In genomic region chr2:38075436-38076249, GRCh38 we compare ENCODE assay signal across 9 cellular contexts. TPM values are rescaled to one million over a fixed set of nuclear protein-coding genes. Genes with fewer than 3 reads are reported as not detected.
DNase-seq lines count a peak whose midpoint lies in the region; ATAC-seq and TF ChIP-seq lines count a peak whose summit lies in the region.
"Had no signal": no experiment of that assay in that cellular context is flagged by ENCODE, and none has a peak within 500 bp of the region (broad histone marks: within the 10 kb centered on the region; RNA-seq: fewer than 3 reads in every experiment).

TSS of gene CYP1B1 (minus strand) at chr2:38076151. CDS start at chr2:38075388, 763 bp downstream.

- H3K4me1 ChIP-seq in neuron (ENCODE audit: insufficient read depth, low read length), result peaks cover 4% of the 10 kb centered on the region

- H3K27me3 ChIP-seq in BJ (ENCODE audit: control insufficient read depth, insufficient read depth, low read length) (peaks cover 25% of the 10 kb centered on the region), neuron (ENCODE audit: insufficient read depth, low read length) (peaks cover 24% of the 10 kb centered on the region)

- peaks cover 9 to 26% (median 25%) of the 10 kb centered on the region in 3 donors for H3K4me1 Mint-ChIP-seq in T-cell

- TF ChIP-seq CTCF in BJ (IDR thresholded peaks at IDR 0.05; ENCODE audit: insufficient read depth, low read depth, low read length), result no peak
- TF ChIP-seq CTCF in fibroblast of mammary gland (conservative IDR thresholded peaks at IDR 0.05; ENCODE audit: control insufficient read depth, insufficient read depth, low read depth, low read length), result no peak

- H3K9me3 Mint-ChIP-seq in T-cell, result no peaks in the 10 kb centered on the region

- H3K4me3 ChIP-seq in BJ (ENCODE audit: low read depth, low read length) (peak within 1 kb of the TSS; percentile 46), fibroblast of mammary gland (ENCODE audit: control insufficient read depth, low read depth, low read length) (peak within 1 kb of the TSS; percentile 53), neuron (ENCODE audit: low read length) (peak within 1 kb of the TSS; percentile 56)

- DNase-seq in BJ (ENCODE audit: low read depth) (no peak), T-cell (no peak), fibroblast of mammary gland (ENCODE audit: low read depth) (no peak), NCI-H1092 (lab: John Stamatoyannopoulos, UW) (no peak)

- H3K27me3 Mint-ChIP-seq in T-cell, result peaks cover 53 to 69% of the 10 kb centered on the region in 2 donors

- H3K9me3 ChIP-seq in neuron (ENCODE audit: low read length), result peaks cover 16% of the 10 kb centered on the region

- peak within 1 kb of the TSS; percentile 98 for H2AFZ ChIP-seq in neuron (ENCODE audit: low read depth, low read length)

- CTCF ChIA-PET in BJ (lab: Yijun Ruan, JAX) (interaction anchor here (0.6 to 2.2 kb wide), 8 partner anchors 8 to 199 kb away, joined by 3 to 14 read pairs (median 3); no protein-coding TSS in a partner anchor), T-cell (lab: Charles Lee) (no interaction called here)

- peak within 1 kb of the TSS; percentile 31 to 57 (median 57) for H3K4me3 Mint-ChIP-seq in T-cell

- H3K27ac Mint-ChIP-seq in T-cell, result no peak within 1 kb of the TSS

- H3K36me3 ChIP-seq in BJ (ENCODE audit: control insufficient read depth, insufficient read depth, low read length), result no peaks in the 10 kb centered on the region
- H3K36me3 ChIP-seq in neuron (ENCODE audit: insufficient read depth, low read length), result no peaks in the 10 kb centered on the region

- ATAC-seq in GM21529 (IDR thresholded peaks at IDR 0.05; ENCODE audit: unreplicated experiment), result peak; percentile 25
- no peak for ATAC-seq in T-cell (replicated peaks in 1 of 4)
- no peak for ATAC-seq in HG03159 (IDR thresholded peaks at IDR 0.05; ENCODE audit: unreplicated experiment)
- no peak for ATAC-seq in GM21786 (IDR thresholded peaks at IDR 0.05; ENCODE audit: unreplicated experiment)

- no peaks in the 10 kb centered on the region for H3K36me3 Mint-ChIP-seq in T-cell

- POLR2A ChIA-PET in BJ (lab: Charles Lee), result no interaction called here
- POLR2A ChIA-PET in T-cell (lab: Charles Lee), result no interaction called here

RNA-seq across cellular contexts. Expression of gene CYP1B1, which starts in this region (rescaled TPM):
- polyA plus RNA-seq in BJ (2011; rRNA removed), result 1.4 and 1.8 TPM in 2 replicates
- 3.0 and 3.3 TPM in 2 replicates for polyA minus RNA-seq in BJ (2011; rRNA and poly(A)+ RNA removed)
- under 1 TPM in 3 of 5 donors, not detected in 2; 0.66 to 0.85 (median 0.76) TPM for total RNA-seq in T-cell
- total RNA-seq: HT1080 had no signal
